9 cellular contexts compared by ENCODE assay signal in genomic region chr11:116482716-116483115, GRCh38.
"Had no signal": no experiment of that assay in that cellular context is flagged by ENCODE, and none has a peak within 500 bp of the region (broad histone marks: within the 10 kb centered on the region; RNA-seq: fewer than 3 reads in every experiment).

No MANE protein-coding gene starts in this region.

- H3K9ac ChIP-seq: GM23248 had no signal

- H2AFZ ChIP-seq: GM23248 had no signal

- H3K36me3 ChIP-seq: HAP-1 had no signal

- H3K27ac ChIP-seq: GM23248 had no signal

- H3K27ac Mint-ChIP-seq: HFFc6 had no signal

- DNase-seq: GM23248, GOT3, H7, HFFc6, IMR-90, KG1 had no signal

- ATAC-seq: HCT116, K562 had no signal

- H3K4me3 ChIP-seq: GM23248, HAP-1, K562 had no signal

- H3K9me3 ChIP-seq: HAP-1 had no signal

- H3K4me3 Mint-ChIP-seq: HFFc6 had no signal

- H3K4me1 ChIP-seq: HAP-1 had no signal
